In genomic region chr4:3854661-3855060, GRCh38 we compare ENCODE assay signal across 1 cellular context.
TF ChIP-seq lines count a peak whose summit lies in the region.

No MANE protein-coding gene starts in this region.

TF ChIP-seq in H1, 55 proteins besides CTCF, POLR2A, EP300 and RAD21:
- TF ChIP-seq NRF1 (IDR thresholded peaks at IDR 0.05; ENCODE audit: low read depth, low read length) = no peak
- no peak for TF ChIP-seq ATF2 (IDR thresholded peaks at IDR 0.05; ENCODE audit: low read length)
- no peak for TF ChIP-seq CHD7 (IDR thresholded peaks at IDR 0.05; ENCODE audit: insufficient replicate concordance, low read length)
